In the genomic region with DNA sequence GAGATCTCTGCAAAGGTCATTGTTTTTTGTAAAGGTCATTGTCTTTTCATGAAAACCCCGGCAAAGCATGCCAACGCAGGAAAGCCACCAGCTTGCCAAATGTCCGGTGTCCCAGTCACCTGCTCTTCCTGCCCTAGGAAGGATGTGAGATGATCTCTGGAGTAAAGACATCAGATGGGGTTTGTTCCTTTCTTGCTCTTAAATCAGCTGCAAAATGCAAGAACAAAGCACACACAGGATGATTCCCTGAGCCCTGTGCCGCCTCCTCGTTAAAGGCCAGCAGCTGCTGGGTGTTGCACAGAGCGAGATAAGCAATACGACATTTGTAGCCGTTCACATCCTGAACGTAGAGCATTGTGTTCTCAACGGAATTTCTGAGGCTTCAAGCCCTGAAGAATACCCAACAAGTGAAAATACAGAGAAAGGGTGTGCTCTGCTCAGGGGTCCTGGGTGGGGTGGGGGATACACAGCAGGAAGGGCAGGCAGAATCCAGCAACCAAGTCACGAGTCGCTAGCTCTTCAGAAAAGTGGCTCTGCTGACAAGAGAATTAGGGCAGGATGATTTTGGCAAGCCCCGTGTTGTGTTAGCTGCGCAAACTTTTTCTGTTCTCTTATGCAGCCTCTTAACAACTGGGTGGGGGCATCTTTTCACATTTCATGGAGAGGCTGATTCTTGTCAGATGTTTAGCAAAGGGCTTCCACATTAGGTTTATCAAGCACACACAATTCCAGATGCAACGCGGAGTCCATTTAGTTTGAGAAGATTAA, we compare ENCODE assay signal across 9 cellular contexts.
A peak's percentile ranks its signal among the peaks of the same experiment; 100 is the strongest.
DNase-seq lines count a peak whose midpoint lies in the region; ATAC-seq and TF ChIP-seq lines count a peak whose summit lies in the region.
"Had no signal": no experiment of that assay in that cellular context is flagged by ENCODE, and none has a peak within 500 bp of the region (broad histone marks: within the 10 kb centered on the region; RNA-seq: fewer than 3 reads in every experiment).

No MANE protein-coding gene starts in this region.

- no peak overlapping the region for H3K4me3 ChIP-seq in fibroblast of the aortic adventitia (ENCODE audit: low read depth, low read length)
- H3K4me3 ChIP-seq in parathyroid adenoma (ENCODE audit: low read depth, low read length) = no peak overlapping the region

- peak overlapping the region; percentile 76 to 79 for H3K27ac Mint-ChIP-seq in T-cell

- no peaks in the 10 kb centered on the region for H3K4me1 ChIP-seq in parathyroid adenoma

- H3K4me3 Mint-ChIP-seq in T-cell = peak overlapping the region; percentile 13 to 70 (median 46)

- H3K27me3 Mint-ChIP-seq in T-cell = no peaks in the 10 kb centered on the region

- CTCF ChIA-PET in T-cell (lab: Charles Lee) = no interaction called here

- POLR2A ChIA-PET in T-cell (lab: Charles Lee) = interaction anchor here in 1 of 2 donors (0.6 kb wide), 1 partner anchor 79 kb away, joined by 3 read pairs; no protein-coding TSS in a partner anchor

- no peak overlapping the region for H3K27ac ChIP-seq in parathyroid adenoma

- H3K4me1 Mint-ChIP-seq in T-cell = peaks cover 44 to 55% (median 54%) of the 10 kb centered on the region in 3 donors

- DNase-seq in EH (ENCODE audit: low read depth) = peak; percentile 44
- DNase-seq in T-cell = peak in 9 of 34 experiments; percentile 8 to 36 (median 18)
- peak; percentile 2 for DNase-seq in fibroblast of the aortic adventitia (ENCODE audit: low read depth)
- DNase-seq in SW480 (ENCODE audit: low spot score) = no peak
- no peak for DNase-seq in hepatic stellate cell (ENCODE audit: low spot score)
- no peak for DNase-seq in activated CD4-positive, CD25-positive, alpha-beta regulatory T cell (lab: John Stamatoyannopoulos, UW)
- DNase-seq in NCI-H1694 treated with DMSO at 0.1 percent for 48 hours (lab: John Stamatoyannopoulos, UW) = no peak
- DNase-seq: T-helper 9 cell had no signal

- TF ChIP-seq CTCF in fibroblast of the aortic adventitia (IDR thresholded peaks at IDR 0.05; ENCODE audit: insufficient read depth, low read length) = no peak
- TF ChIP-seq CTCF in parathyroid adenoma (IDR thresholded peaks at IDR 0.05) = no peak

- peak in 2 of 4 experiments; percentile 26 to 43 for ATAC-seq in T-cell (replicated peaks in 1 of 4)

- peak overlapping the region; percentile 51 for H2AFZ ChIP-seq in parathyroid adenoma

- no peaks in the 10 kb centered on the region for H3K36me3 ChIP-seq in parathyroid adenoma (ENCODE audit: control insufficient read depth, insufficient read depth, low read length)

- H3K9me3 Mint-ChIP-seq in T-cell = peaks cover 0 to 4% (median 0%) of the 10 kb centered on the region in 3 donors

- H3K9ac ChIP-seq in parathyroid adenoma = no peak overlapping the region

- H3K27me3 ChIP-seq in parathyroid adenoma (ENCODE audit: control insufficient read depth, insufficient read depth, low read length) = no peaks in the 10 kb centered on the region

- no peaks in the 10 kb centered on the region for H3K36me3 Mint-ChIP-seq in T-cell

- no peaks in the 10 kb centered on the region for H3K79me2 ChIP-seq in parathyroid adenoma

- H3K4me2 ChIP-seq in parathyroid adenoma (ENCODE audit: low read length) = peak overlapping the region; percentile 22

- no peaks in the 10 kb centered on the region for H3K9me3 ChIP-seq in parathyroid adenoma (ENCODE audit: control insufficient read depth, low read length)

Comparison
In these comparisons a context has a peak if more than half of its experiments do, and no peak if none do; other contexts are left out.
1. DNase-seq: peak in EH (single experiment) and fibroblast of the aortic adventitia (single experiment); none in SW480 (single experiment), hepatic stellate cell (single experiment), activated CD4-positive, CD25-positive, alpha-beta regulatory T cell (0 of 4) and NCI-H1694 treated with DMSO at 0.1 percent for 48 hours (single experiment).